23 cellular contexts compared by ENCODE assay signal in genomic region chr1:156755527-156755950, GRCh38.
"Had no signal": no experiment of that assay in that cellular context is flagged by ENCODE, and none has a peak within 500 bp of the region (broad histone marks: within the 10 kb centered on the region; RNA-seq: fewer than 3 reads in every experiment).

No MANE protein-coding gene starts in this region.

- H3K4me3 ChIP-seq: ascending aorta, right lobe of liver, thoracic aorta, upper lobe of left lung had no signal

- H3K27ac ChIP-seq: ascending aorta, foreskin keratinocyte, right lobe of liver, thoracic aorta, upper lobe of left lung, VCaP had no signal

- H3K36me3 ChIP-seq: ascending aorta, right lobe of liver, thoracic aorta, upper lobe of left lung had no signal

- H3K9me3 ChIP-seq: ascending aorta, right lobe of liver, thoracic aorta, upper lobe of left lung had no signal

- H3K4me3 Mint-ChIP-seq: activated T-cell treated with anti-CD3 and anti-CD28 coated beads, Interleukin-2, amount 50 U/mL, for 4 hours; effector memory CD8-positive, alpha-beta T cell had no signal

- H3K9me3 Mint-ChIP-seq: activated T-cell treated with anti-CD3 and anti-CD28 coated beads, Interleukin-2, amount 50 U/mL, for 4 hours; effector memory CD8-positive, alpha-beta T cell; naive B cell had no signal

- H3K36me3 Mint-ChIP-seq: naive B cell had no signal

- H3K27me3 Mint-ChIP-seq: effector memory CD8-positive, alpha-beta T cell; naive B cell had no signal

- DNase-seq: activated CD4-positive, alpha-beta T cell treated with anti-CD3 and anti-CD28 coated beads, Interleukin-2, amount 50 U/mL, for 1 hour; activated CD4-positive, CD25-positive, alpha-beta regulatory T cell treated with anti-CD3 and anti-CD28 coated beads, Interleukin-2, amount 50 U/mL, for 72 hours; activated CD8-positive, alpha-beta memory T cell treated with anti-CD3 and anti-CD28 coated beads, Interleukin-2, amount 50 U/mL, for 4 hours; activated effector memory CD4-positive, alpha-beta T cell treated with Interleukin-2 at 50 U/mL for 16 hours; activated naive CD4-positive, alpha-beta T cell treated with anti-CD3 and anti-CD28 coated beads, Interleukin-2, amount 50 U/mL, for 16 hours; activated T-cell treated with anti-CD3 and anti-CD28 coated beads, Interleukin-2, amount 50 U/mL, for 4 hours; effector memory CD8-positive, alpha-beta T cell; foreskin keratinocyte; glutamatergic neuron; hippocampal formation; naive B cell; right lobe of liver; small intestine; stimulated activated CD4-positive, alpha-beta T cell treated with anti-CD3 and anti-CD28 coated beads, Interleukin-15, amount 100 ng/mL, for 24 hours; stimulated activated CD4-positive, alpha-beta T cell treated with anti-CD3 and anti-CD28 coated beads, Interleukin-2, amount 100 ng/mL, for 48 hours; SW 1271; T-helper 2 cell; upper lobe of left lung had no signal

- FAIRE-seq: bronchial epithelial cell, keratinocyte, small intestine had no signal

- H3K27me3 ChIP-seq: ascending aorta, foreskin keratinocyte, right lobe of liver, upper lobe of left lung had no signal

- ATAC-seq: activated T-cell treated with anti-CD3 and anti-CD28 coated beads, Interleukin-2, amount 50 U/mL, for 4 hours; effector memory CD8-positive, alpha-beta T cell; foreskin keratinocyte; right lobe of liver had no signal

- H3K27ac Mint-ChIP-seq: effector memory CD8-positive, alpha-beta T cell had no signal
